In the genomic region with DNA sequence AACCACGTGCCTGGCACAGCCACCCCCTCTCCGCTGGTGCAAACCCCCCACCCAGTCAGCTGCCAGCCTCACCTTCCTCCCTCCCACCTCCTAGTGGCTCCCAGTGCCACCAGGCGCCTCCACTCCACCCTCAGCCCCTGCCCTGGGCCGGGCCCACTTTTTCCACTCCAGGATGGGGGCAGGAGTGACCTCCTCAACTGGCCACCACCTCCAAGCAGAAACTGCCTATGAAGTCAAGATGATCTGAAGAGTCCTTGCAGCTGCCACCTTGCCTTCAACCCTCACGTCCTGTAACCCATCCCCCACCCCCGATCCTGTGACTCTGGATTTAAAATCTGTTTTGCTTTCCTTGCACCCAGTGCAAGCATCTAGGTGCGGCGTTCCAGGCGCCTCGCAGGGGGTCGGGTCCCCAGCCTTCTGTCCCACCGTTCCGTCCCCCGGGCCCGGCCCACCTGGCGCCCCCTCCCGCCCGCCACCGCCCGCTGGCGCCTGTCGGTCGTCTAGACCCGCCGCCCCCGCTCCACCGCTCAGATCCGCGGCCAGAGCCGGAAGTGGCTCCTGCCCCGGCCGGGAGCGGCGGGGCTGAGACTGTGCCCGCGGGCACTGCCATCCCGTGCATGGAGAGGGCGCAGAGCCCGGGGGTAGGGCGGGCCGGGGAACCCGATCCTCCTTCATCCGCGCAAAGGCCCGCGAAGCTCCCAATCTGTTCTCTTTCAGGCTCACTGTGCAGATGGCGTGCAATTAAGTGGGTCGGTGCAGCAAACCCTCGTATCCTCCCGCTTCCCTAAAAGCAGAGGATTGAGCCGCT, we compare ENCODE assay signal across 2 cellular contexts.
A peak's percentile ranks its signal among the peaks of the same experiment; 100 is the strongest.
TF ChIP-seq lines count a peak whose summit lies in the region.

No MANE protein-coding gene starts in this region.

TF ChIP-seq in IMR-90, 13 proteins besides CTCF, POLR2A, EP300 and RAD21 (continued from another document):
- TF ChIP-seq, protein P1, sequence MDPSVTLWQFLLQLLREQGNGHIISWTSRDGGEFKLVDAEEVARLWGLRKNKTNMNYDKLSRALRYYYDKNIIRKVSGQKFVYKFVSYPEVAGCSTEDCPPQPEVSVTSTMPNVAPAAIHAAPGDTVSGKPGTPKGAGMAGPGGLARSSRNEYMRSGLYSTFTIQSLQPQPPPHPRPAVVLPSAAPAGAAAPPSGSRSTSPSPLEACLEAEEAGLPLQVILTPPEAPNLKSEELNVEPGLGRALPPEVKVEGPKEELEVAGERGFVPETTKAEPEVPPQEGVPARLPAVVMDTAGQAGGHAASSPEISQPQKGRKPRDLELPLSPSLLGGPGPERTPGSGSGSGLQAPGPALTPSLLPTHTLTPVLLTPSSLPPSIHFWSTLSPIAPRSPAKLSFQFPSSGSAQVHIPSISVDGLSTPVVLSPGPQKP (IDR thresholded peaks at IDR 0.05; ENCODE audit: borderline replicate concordance, low read depth, low read length) = no peak
- TF ChIP-seq SMC3 (IDR thresholded peaks at IDR 0.05; ENCODE audit: low read depth, low read length) (no peak), RCOR1 (IDR thresholded peaks at IDR 0.05; ENCODE audit: insufficient replicate concordance, low read length) (no peak), FOS (IDR thresholded peaks at IDR 0.05; ENCODE audit: low read depth, low read length) (no peak)

TF ChIP-seq in WTC11, 78 proteins besides CTCF, POLR2A, EP300 and RAD21 (continued from another document):
- TF ChIP-seq, protein P2, sequence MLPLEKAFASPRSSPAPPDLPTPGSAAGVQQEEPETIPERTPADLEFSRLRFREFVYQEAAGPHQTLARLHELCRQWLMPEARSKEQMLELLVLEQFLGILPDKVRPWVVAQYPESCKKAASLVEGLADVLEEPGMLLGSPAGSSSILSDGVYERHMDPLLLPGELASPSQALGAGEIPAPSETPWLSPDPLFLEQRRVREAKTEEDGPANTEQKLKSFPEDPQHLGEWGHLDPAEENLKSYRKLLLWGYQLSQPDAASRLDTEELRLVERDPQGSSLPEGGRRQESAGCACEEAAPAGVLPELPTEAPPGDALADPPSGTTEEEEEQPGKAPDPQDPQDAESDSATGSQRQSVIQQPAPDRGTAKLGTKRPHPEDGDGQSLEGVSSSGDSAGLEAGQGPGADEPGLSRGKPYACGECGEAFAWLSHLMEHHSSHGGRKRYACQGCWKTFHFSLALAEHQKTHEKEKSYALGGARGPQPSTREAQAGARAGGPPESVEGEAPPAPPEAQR (CRISPR knock-in tag; IDR thresholded peaks at IDR 0.05) = no peak
- TF ChIP-seq RELA (CRISPR knock-in tag; IDR thresholded peaks at IDR 0.05; ENCODE audit: borderline replicate concordance) (no peak), ZNF121 (CRISPR knock-in tag; IDR thresholded peaks at IDR 0.05) (peak; percentile 98; the same call in 1 of the 2 replicates), CBFB (CRISPR knock-in tag; IDR thresholded peaks at IDR 0.05; ENCODE audit: low read depth) (no peak), ZBTB21 (CRISPR knock-in tag; IDR thresholded peaks at IDR 0.05; ENCODE audit: borderline replicate concordance) (0 out of 2 replicates have a peak, but pooled peaks have one; percentile 31), ZNF416 (CRISPR knock-in tag; IDR thresholded peaks at IDR 0.05) (no peak), ATF1 (CRISPR knock-in tag; IDR thresholded peaks at IDR 0.05) (no peak), NFYB (CRISPR knock-in tag; conservative IDR thresholded peaks at IDR 0.05; ENCODE audit: low read depth) (no peak), GTF2I (CRISPR knock-in tag; conservative IDR thresholded peaks at IDR 0.05) (no peak; the same call in 1 of the 2 replicates), KAT7 (CRISPR knock-in tag; IDR thresholded peaks at IDR 0.05; ENCODE audit: borderline replicate concordance) (no peak), ZNF396 (CRISPR knock-in tag; IDR thresholded peaks at IDR 0.05; ENCODE audit: borderline replicate concordance) (no peak), FOXJ3 (CRISPR knock-in tag; IDR thresholded peaks at IDR 0.05; ENCODE audit: borderline replicate concordance) (no peak), NFE2L1 (CRISPR knock-in tag; IDR thresholded peaks at IDR 0.05) (no peak), ETV6 (CRISPR knock-in tag; IDR thresholded peaks at IDR 0.05) (0 out of 2 replicates have a peak, but pooled peaks have one; percentile 40)
- TF ChIP-seq, protein P3, sequence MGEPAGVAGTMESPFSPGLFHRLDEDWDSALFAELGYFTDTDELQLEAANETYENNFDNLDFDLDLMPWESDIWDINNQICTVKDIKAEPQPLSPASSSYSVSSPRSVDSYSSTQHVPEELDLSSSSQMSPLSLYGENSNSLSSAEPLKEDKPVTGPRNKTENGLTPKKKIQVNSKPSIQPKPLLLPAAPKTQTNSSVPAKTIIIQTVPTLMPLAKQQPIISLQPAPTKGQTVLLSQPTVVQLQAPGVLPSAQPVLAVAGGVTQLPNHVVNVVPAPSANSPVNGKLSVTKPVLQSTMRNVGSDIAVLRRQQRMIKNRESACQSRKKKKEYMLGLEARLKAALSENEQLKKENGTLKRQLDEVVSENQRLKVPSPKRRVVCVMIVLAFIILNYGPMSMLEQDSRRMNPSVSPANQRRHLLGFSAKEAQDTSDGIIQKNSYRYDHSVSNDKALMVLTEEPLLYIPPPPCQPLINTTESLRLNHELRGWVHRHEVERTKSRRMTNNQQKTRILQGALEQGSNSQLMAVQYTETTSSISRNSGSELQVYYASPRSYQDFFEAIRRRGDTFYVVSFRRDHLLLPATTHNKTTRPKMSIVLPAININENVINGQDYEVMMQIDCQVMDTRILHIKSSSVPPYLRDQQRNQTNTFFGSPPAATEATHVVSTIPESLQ (CRISPR knock-in tag; IDR thresholded peaks at IDR 0.05) = no peak
- TF ChIP-seq, protein P4, sequence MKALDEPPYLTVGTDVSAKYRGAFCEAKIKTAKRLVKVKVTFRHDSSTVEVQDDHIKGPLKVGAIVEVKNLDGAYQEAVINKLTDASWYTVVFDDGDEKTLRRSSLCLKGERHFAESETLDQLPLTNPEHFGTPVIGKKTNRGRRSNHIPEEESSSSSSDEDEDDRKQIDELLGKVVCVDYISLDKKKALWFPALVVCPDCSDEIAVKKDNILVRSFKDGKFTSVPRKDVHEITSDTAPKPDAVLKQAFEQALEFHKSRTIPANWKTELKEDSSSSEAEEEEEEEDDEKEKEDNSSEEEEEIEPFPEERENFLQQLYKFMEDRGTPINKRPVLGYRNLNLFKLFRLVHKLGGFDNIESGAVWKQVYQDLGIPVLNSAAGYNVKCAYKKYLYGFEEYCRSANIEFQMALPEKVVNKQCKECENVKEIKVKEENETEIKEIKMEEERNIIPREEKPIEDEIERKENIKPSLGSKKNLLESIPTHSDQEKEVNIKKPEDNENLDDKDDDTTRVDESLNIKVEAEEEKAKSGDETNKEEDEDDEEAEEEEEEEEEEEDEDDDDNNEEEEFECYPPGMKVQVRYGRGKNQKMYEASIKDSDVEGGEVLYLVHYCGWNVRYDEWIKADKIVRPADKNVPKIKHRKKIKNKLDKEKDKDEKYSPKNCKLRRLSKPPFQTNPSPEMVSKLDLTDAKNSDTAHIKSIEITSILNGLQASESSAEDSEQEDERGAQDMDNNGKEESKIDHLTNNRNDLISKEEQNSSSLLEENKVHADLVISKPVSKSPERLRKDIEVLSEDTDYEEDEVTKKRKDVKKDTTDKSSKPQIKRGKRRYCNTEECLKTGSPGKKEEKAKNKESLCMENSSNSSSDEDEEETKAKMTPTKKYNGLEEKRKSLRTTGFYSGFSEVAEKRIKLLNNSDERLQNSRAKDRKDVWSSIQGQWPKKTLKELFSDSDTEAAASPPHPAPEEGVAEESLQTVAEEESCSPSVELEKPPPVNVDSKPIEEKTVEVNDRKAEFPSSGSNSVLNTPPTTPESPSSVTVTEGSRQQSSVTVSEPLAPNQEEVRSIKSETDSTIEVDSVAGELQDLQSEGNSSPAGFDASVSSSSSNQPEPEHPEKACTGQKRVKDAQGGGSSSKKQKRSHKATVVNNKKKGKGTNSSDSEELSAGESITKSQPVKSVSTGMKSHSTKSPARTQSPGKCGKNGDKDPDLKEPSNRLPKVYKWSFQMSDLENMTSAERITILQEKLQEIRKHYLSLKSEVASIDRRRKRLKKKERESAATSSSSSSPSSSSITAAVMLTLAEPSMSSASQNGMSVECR (CRISPR knock-in tag; IDR thresholded peaks at IDR 0.05; ENCODE audit: borderline replicate concordance) = 0 out of 2 replicates have a peak, but pooled peaks have one; percentile 49
- TF ChIP-seq, protein P5, sequence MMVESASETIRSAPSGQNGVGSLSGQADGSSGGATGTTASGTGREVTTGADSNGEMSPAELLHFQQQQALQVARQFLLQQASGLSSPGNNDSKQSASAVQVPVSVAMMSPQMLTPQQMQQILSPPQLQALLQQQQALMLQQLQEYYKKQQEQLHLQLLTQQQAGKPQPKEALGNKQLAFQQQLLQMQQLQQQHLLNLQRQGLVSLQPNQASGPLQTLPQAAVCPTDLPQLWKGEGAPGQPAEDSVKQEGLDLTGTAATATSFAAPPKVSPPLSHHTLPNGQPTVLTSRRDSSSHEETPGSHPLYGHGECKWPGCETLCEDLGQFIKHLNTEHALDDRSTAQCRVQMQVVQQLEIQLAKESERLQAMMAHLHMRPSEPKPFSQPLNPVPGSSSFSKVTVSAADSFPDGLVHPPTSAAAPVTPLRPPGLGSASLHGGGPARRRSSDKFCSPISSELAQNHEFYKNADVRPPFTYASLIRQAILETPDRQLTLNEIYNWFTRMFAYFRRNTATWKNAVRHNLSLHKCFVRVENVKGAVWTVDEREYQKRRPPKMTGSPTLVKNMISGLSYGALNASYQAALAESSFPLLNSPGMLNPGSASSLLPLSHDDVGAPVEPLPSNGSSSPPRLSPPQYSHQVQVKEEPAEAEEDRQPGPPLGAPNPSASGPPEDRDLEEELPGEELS (CRISPR knock-in tag; IDR thresholded peaks at IDR 0.05) = 0 out of 2 replicates have a peak, but pooled peaks have one; percentile 52
- TF ChIP-seq, protein P6, sequence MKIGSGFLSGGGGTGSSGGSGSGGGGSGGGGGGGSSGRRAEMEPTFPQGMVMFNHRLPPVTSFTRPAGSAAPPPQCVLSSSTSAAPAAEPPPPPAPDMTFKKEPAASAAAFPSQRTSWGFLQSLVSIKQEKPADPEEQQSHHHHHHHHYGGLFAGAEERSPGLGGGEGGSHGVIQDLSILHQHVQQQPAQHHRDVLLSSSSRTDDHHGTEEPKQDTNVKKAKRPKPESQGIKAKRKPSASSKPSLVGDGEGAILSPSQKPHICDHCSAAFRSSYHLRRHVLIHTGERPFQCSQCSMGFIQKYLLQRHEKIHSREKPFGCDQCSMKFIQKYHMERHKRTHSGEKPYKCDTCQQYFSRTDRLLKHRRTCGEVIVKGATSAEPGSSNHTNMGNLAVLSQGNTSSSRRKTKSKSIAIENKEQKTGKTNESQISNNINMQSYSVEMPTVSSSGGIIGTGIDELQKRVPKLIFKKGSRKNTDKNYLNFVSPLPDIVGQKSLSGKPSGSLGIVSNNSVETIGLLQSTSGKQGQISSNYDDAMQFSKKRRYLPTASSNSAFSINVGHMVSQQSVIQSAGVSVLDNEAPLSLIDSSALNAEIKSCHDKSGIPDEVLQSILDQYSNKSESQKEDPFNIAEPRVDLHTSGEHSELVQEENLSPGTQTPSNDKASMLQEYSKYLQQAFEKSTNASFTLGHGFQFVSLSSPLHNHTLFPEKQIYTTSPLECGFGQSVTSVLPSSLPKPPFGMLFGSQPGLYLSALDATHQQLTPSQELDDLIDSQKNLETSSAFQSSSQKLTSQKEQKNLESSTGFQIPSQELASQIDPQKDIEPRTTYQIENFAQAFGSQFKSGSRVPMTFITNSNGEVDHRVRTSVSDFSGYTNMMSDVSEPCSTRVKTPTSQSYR (CRISPR knock-in tag; IDR thresholded peaks at IDR 0.05) = 0 out of 2 replicates have a peak, but pooled peaks have one; percentile 42
- TF ChIP-seq, protein P7, sequence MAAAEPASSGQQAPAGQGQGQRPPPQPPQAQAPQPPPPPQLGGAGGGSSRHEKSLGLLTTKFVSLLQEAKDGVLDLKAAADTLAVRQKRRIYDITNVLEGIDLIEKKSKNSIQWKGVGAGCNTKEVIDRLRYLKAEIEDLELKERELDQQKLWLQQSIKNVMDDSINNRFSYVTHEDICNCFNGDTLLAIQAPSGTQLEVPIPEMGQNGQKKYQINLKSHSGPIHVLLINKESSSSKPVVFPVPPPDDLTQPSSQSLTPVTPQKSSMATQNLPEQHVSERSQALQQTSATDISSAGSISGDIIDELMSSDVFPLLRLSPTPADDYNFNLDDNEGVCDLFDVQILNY (CRISPR knock-in tag; IDR thresholded peaks at IDR 0.05) = no peak
- TF ChIP-seq, protein P8, sequence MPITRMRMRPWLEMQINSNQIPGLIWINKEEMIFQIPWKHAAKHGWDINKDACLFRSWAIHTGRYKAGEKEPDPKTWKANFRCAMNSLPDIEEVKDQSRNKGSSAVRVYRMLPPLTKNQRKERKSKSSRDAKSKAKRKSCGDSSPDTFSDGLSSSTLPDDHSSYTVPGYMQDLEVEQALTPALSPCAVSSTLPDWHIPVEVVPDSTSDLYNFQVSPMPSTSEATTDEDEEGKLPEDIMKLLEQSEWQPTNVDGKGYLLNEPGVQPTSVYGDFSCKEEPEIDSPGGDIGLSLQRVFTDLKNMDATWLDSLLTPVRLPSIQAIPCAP (CRISPR knock-in tag; IDR thresholded peaks at IDR 0.05) = no peak
